Comparison of ENCODE assay signal across 8 cellular contexts in genomic region chr3:140863481-140864084, GRCh38.
DNase-seq lines count a peak whose midpoint lies in the region; ATAC-seq and TF ChIP-seq lines count a peak whose summit lies in the region.

No MANE protein-coding gene starts in this region.

- peaks cover 4% of the 10 kb centered on the region for H3K4me1 Mint-ChIP-seq in osteocyte (ENCODE audit: unreplicated experiment)

- no peak overlapping the region for H3K27ac Mint-ChIP-seq in osteocyte (ENCODE audit: unreplicated experiment)

- peak; percentile 51 for ATAC-seq in HG02943 (IDR thresholded peaks at IDR 0.05; ENCODE audit: low read depth, unreplicated experiment)
- no peak for ATAC-seq in HG02870 (IDR thresholded peaks at IDR 0.05; ENCODE audit: unreplicated experiment)

- TF ChIP-seq CTCF in osteocyte (IDR thresholded peaks at IDR 0.05): peak; percentile 65

- H3K4me3 Mint-ChIP-seq in osteocyte (ENCODE audit: unreplicated experiment): no peak overlapping the region

- H3K27me3 Mint-ChIP-seq in osteocyte (ENCODE audit: unreplicated experiment): peaks cover 42% of the 10 kb centered on the region

- H3K9me3 Mint-ChIP-seq in osteocyte (ENCODE audit: unreplicated experiment): peaks cover 16% of the 10 kb centered on the region

- DNase-seq in EL (peak; percentile 58), NCI-H510A (lab: John Stamatoyannopoulos, UW) (peak; percentile 6), fibroblast of the conjunctiva (ENCODE audit: low read depth) (peak; percentile 37), osteocyte (ENCODE audit: extremely low spot score, unreplicated experiment) (no peak)
- peak; percentile 64 for DNase-seq in activated CD8-positive, alpha-beta memory T cell treated with anti-CD3 and anti-CD28 coated beads for 24 hours
- no peak for DNase-seq in activated CD4-positive, CD25-positive, alpha-beta regulatory T cell treated with anti-CD3 and anti-CD28 coated beads, Interleukin-2, amount 50 U/mL, for 72 hours

- H3K36me3 Mint-ChIP-seq in osteocyte (ENCODE audit: unreplicated experiment): no peaks in the 10 kb centered on the region

Comparison
In these comparisons a context has a peak if more than half of its experiments do, and no peak if none do; other contexts are left out.
1. DNase-seq: peak in EL (single experiment), NCI-H510A (single experiment), activated CD8-positive, alpha-beta memory T cell treated with anti-CD3 and anti-CD28 coated beads for 24 hours (single experiment) and fibroblast of the conjunctiva (single experiment); none in osteocyte (single experiment) and activated CD4-positive, CD25-positive, alpha-beta regulatory T cell treated with anti-CD3 and anti-CD28 coated beads, Interleukin-2, amount 50 U/mL, for 72 hours (single experiment).